Comparison of ENCODE assay signal across 8 cellular contexts in genomic region chr15:65818927-65819562, GRCh38. TPM values are rescaled to one million over a fixed set of nuclear protein-coding genes. Genes with fewer than 3 reads are reported as not detected.
DNase-seq lines count a peak whose midpoint lies in the region; ATAC-seq and TF ChIP-seq lines count a peak whose summit lies in the region.

No MANE protein-coding gene starts in this region.

- no peaks in the 10 kb centered on the region for H3K36me3 ChIP-seq in gastrocnemius medialis

- no peak overlapping the region for H3K4me3 ChIP-seq in gastrocnemius medialis

- H3K27ac Mint-ChIP-seq in endothelial cell (ENCODE audit: unreplicated experiment): peak overlapping the region; percentile 43

- CTCF ChIA-PET in GM10248 (lab: Yijun Ruan, JAX): interaction anchor here (0.7 to 3.7 kb wide), 13 partner anchors 9 to 181 kb away, joined by 3 to 11 read pairs (median 5); partner anchors contain the start of gene DENND4A

- H3K9me3 ChIP-seq in gastrocnemius medialis: no peaks in the 10 kb centered on the region

- ATAC-seq in GM21529 (IDR thresholded peaks at IDR 0.05; ENCODE audit: unreplicated experiment) (peak; percentile 71), omental fat pad (ENCODE audit: low FRiP score) (no peak), gastrocnemius medialis (no peak)

- no peak overlapping the region for H3K27ac ChIP-seq in gastrocnemius medialis

- in situ Hi-C loops in gastrocnemius medialis (cut with MboI; ENCODE audit: low sequenced_read_pairs in 4 of 4): no loop called here

- H3K9me3 Mint-ChIP-seq in endothelial cell (ENCODE audit: unreplicated experiment): no peaks in the 10 kb centered on the region

- H3K27me3 ChIP-seq in gastrocnemius medialis: no peaks in the 10 kb centered on the region

- TF ChIP-seq CTCF in GM10248 (IDR thresholded peaks at IDR 0.05; ENCODE audit: control extremely low read depth, extremely low read depth, low read depth, missing control alignments) (no peak), endothelial cell (IDR thresholded peaks at IDR 0.05; ENCODE audit: unreplicated experiment) (no peak), omental fat pad (IDR thresholded peaks at IDR 0.05) (no peak), gastrocnemius medialis (IDR thresholded peaks at IDR 0.05 in 4 of 5, conservative IDR thresholded peaks at IDR 0.05 in 1 of 5) (no peak)

- no peaks in the 10 kb centered on the region for H3K4me1 ChIP-seq in gastrocnemius medialis

- peak; percentile 71 for DNase-seq in GM10248 (ENCODE audit: extremely low spot score)
- peak; percentile 37 for DNase-seq in M059J (ENCODE audit: low read depth)
- no peak for DNase-seq in endothelial cell (ENCODE audit: low spot score)
- no peak for DNase-seq in omental fat pad (ENCODE audit: low spot score)
- no peak for DNase-seq in activated effector memory CD4-positive, alpha-beta T cell treated with Interleukin-2 at 50 U/mL for 16 hours
- no peak for DNase-seq in NCI-H82 treated with DMSO at 0.1 percent for 48 hours (lab: John Stamatoyannopoulos, UW; ENCODE audit: unreplicated experiment)
- DNase-seq in gastrocnemius medialis: no peak

- H3K36me3 Mint-ChIP-seq in endothelial cell (ENCODE audit: low read depth, unreplicated experiment): peaks cover 4% of the 10 kb centered on the region

- no peak overlapping the region for H3K4me3 Mint-ChIP-seq in endothelial cell (ENCODE audit: unreplicated experiment)

- no peak for TF ChIP-seq POLR2A in gastrocnemius medialis (IDR thresholded peaks at IDR 0.05)

- H3K27me3 Mint-ChIP-seq in endothelial cell (ENCODE audit: unreplicated experiment): peaks cover 1% of the 10 kb centered on the region

- intact Hi-C loops in gastrocnemius medialis (cut with DNase I; ENCODE audit: low total_unique reads): no loop called here

- no peaks in the 10 kb centered on the region for H3K4me1 Mint-ChIP-seq in endothelial cell (ENCODE audit: unreplicated experiment)

- POLR2A ChIA-PET in GM10248 (lab: Yijun Ruan, JAX): interaction anchor here (0.5 to 3.5 kb wide), 3 partner anchors 13 to 36 kb away, joined by 3 to 22 read pairs (median 7); partner anchors contain the start of gene DENND4A

RNA-seq across cellular contexts. Expression of gene DENND4A, which starts 27.0 kb away (rescaled TPM):
- total RNA-seq in M059J (2014; rRNA removed; shearing (Covaris generic)): 9.6 and 13.9 TPM in 2 replicates
- total RNA-seq in endothelial cell (ENCODE audit: unreplicated experiment) (17.1 TPM), omental fat pad (10 to 100 TPM; 38.8 to 64.8 (median 52.3) TPM), gastrocnemius medialis (10 to 100 TPM; 24.4 to 46.4 (median 33.1) TPM)

RNA-seq across cellular contexts. Expression of gene RAB11A, which starts 50.2 kb away (rescaled TPM):
- total RNA-seq in M059J (2014; rRNA removed; shearing (Covaris generic)): 304 and 386 TPM in 2 replicates
- total RNA-seq in endothelial cell (ENCODE audit: unreplicated experiment) (482 TPM), omental fat pad (100 to 1,000 TPM; 142 to 191 (median 158) TPM), gastrocnemius medialis (100 to 1,000 TPM in 3 of 4 donors, 10 to 100 TPM in 1; 93.0 to 207 (median 166) TPM)

Comparison
In these comparisons a context has a peak if more than half of its experiments do, and no peak if none do; other contexts are left out.
1. DNase-seq: peak in GM10248 (single experiment) and M059J (single experiment); none in endothelial cell (single experiment), omental fat pad (single experiment), activated effector memory CD4-positive, alpha-beta T cell treated with Interleukin-2 at 50 U/mL for 16 hours (single experiment), NCI-H82 treated with DMSO at 0.1 percent for 48 hours (single experiment) and gastrocnemius medialis (0 of 2).